In the genomic region with DNA sequence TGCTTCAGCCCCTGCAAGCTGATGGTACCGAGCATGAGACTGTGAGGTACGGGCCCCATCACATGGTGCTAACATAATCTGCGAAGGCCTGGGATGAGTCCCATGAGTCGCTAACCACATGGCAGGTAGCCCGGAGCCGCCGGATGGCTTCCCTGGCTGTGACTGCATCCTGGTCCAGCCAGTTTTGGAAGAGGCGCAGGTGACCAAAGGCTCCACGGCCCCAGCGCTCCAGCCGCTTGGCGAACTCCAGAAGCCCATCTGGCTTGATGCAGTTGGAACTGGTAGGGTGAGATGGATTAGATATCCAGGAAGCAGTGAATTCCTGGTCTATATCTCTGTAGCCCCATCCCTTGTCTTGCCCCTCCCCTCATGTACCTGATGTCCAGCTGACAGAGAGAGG, we compare ENCODE assay signal across 21 cellular contexts. TPM values are rescaled to one million over a fixed set of nuclear protein-coding genes. Genes with fewer than 3 reads are reported as not detected.
DNase-seq lines count a peak whose midpoint lies in the region; ATAC-seq and TF ChIP-seq lines count a peak whose summit lies in the region.
"Had no signal": no experiment of that assay in that cellular context is flagged by ENCODE, and none has a peak within 500 bp of the region (broad histone marks: within the 10 kb centered on the region; RNA-seq: fewer than 3 reads in every experiment).

No MANE protein-coding gene starts in this region.

- in situ Hi-C loops in G401 (cut with HindIII; ENCODE audit: low sequenced_read_pairs) (no loop called here), Panc1 (cut with HindIII; ENCODE audit: low pct_unique_long_range_greater_than_20kb, low sequenced_read_pairs) (no loop called here)

- peak; percentile 12; the same call in 1 of the 2 replicates for ATAC-seq in Panc1
- no peak for ATAC-seq in GM23338
- no peak for ATAC-seq in HG02642 (IDR thresholded peaks at IDR 0.05; ENCODE audit: poor library complexity, unreplicated experiment)
- ATAC-seq: naive thymus-derived CD4-positive, alpha-beta T cell had no signal

- TF ChIP-seq CTCF in Panc1 (IDR thresholded peaks at IDR 0.05) (no peak), cardiac fibroblast (IDR thresholded peaks at IDR 0.05; ENCODE audit: low read depth, low read length) (no peak), osteoblast (IDR thresholded peaks at IDR 0.05; ENCODE audit: extremely low read depth, low read depth, low read length) (no peak), GM23338 (conservative IDR thresholded peaks at IDR 0.05; ENCODE audit: low read depth in 2 of 2) (no peak)

- no peak overlapping the region for H3K27ac Mint-ChIP-seq in GM23338
- H3K27ac Mint-ChIP-seq: memory B cell; naive thymus-derived CD4-positive, alpha-beta T cell; T-helper 2 cell treated with Interferon-gamma antibody and Interleukin-4, amounts not matched to agents 5 μg/mL and 100 μg/mL, for 36 hours had no signal

- H3K36me3 ChIP-seq in Panc1 (ENCODE audit: control insufficient read depth, insufficient read depth, low read length) (peaks cover 7% of the 10 kb centered on the region), osteoblast (ENCODE audit: insufficient read depth, low read length) (peaks cover 66% of the 10 kb centered on the region), GM23338 (ENCODE audit: insufficient read depth) (peaks cover 40% of the 10 kb centered on the region)
- H3K36me3 ChIP-seq: uterus had no signal

- H2AFZ ChIP-seq in osteoblast (ENCODE audit: low read length): no peak overlapping the region
- no peak overlapping the region for H2AFZ ChIP-seq in GM23338
- H2AFZ ChIP-seq: GM23248 had no signal

- no peaks in the 10 kb centered on the region for H3K9me2 ChIP-seq in GM23338 (ENCODE audit: insufficient read depth)

- H3K4me3 Mint-ChIP-seq in GM23338: no peak overlapping the region
- H3K4me3 Mint-ChIP-seq: activated naive CD8-positive, alpha-beta T cell treated with anti-CD3 and anti-CD28 coated beads for 36 hours; activated T-helper 1 cell treated with anti-CD3 and anti-CD28 coated beads, Interleukin-12 subunit alpha, Interleukin-12 subunit beta, Interleukin-2, Interleukin-4 antibody, amounts not matched to agents 30 ng/mL and 10 ng/mL and 1 ng/mL, durations not matched to agents 14 hours and 24 hours and 36 hours; memory B cell; naive thymus-derived CD4-positive, alpha-beta T cell; T-helper 2 cell treated with Interferon-gamma antibody and Interleukin-4, amounts not matched to agents 5 μg/mL and 100 μg/mL, for 36 hours had no signal

- BruUV-seq in Panc1 (replicated peaks; lab: Mats Ljungman, UMichigan): no TSS peak

- H3K27ac ChIP-seq in Panc1 (ENCODE audit: low read length): no peak overlapping the region
- no peak overlapping the region for H3K27ac ChIP-seq in osteoblast (ENCODE audit: low read depth, low read length)
- no peak overlapping the region for H3K27ac ChIP-seq in GM23338 (ENCODE audit: low read depth)
- H3K27ac ChIP-seq: GM23248, uterus had no signal

- intact Hi-C loops in Panc1 (cut with micrococcal nuclease; ENCODE audit: unreplicated experiment): no loop called here

- H3K9me3 ChIP-seq in Panc1 (ENCODE audit: control insufficient read depth, insufficient read depth, low read depth, low read length) (no peaks in the 10 kb centered on the region), osteoblast (ENCODE audit: low read depth, low read length) (no peaks in the 10 kb centered on the region)
- H3K9me3 ChIP-seq: uterus had no signal

- peaks cover 7% of the 10 kb centered on the region for H3K27me3 Mint-ChIP-seq in GM23338 (ENCODE audit: insufficient read depth, low read depth, poor library complexity)
- H3K27me3 Mint-ChIP-seq: activated naive CD8-positive, alpha-beta T cell treated with anti-CD3 and anti-CD28 coated beads for 36 hours; memory B cell; naive thymus-derived CD4-positive, alpha-beta T cell had no signal

- no peak overlapping the region for H3K4me3 ChIP-seq in Panc1 (ENCODE audit: low read depth in 2 of 2, low read length in 2 of 2)
- no peak overlapping the region for H3K4me3 ChIP-seq in cardiac fibroblast (replicated peaks in 1 of 2; ENCODE audit: low read depth in 2 of 2, low read length in 2 of 2)
- no peak overlapping the region for H3K4me3 ChIP-seq in osteoblast (ENCODE audit: insufficient read depth, low read length)
- H3K4me3 ChIP-seq in GM23338: no peak overlapping the region
- H3K4me3 ChIP-seq: GM23248, uterus had no signal

- H4K20me1 ChIP-seq in osteoblast (ENCODE audit: insufficient read depth, low read length) (no peaks in the 10 kb centered on the region), GM23338 (replicated peaks; ENCODE audit: insufficient read depth) (peaks cover 4% of the 10 kb centered on the region)

- H3K27me3 ChIP-seq in Panc1 (ENCODE audit: control insufficient read depth, insufficient read depth, low read length) (no peaks in the 10 kb centered on the region), osteoblast (ENCODE audit: insufficient read depth, low read length) (no peaks in the 10 kb centered on the region), GM23338 (ENCODE audit: insufficient read depth) (no peaks in the 10 kb centered on the region)
- H3K27me3 ChIP-seq: uterus had no signal

- H3K4me1 Mint-ChIP-seq in GM23338: no peaks in the 10 kb centered on the region; the same call in 2 of the 3 replicates
- H3K4me1 Mint-ChIP-seq: activated naive CD8-positive, alpha-beta T cell treated with anti-CD3 and anti-CD28 coated beads for 36 hours had no signal

- 0 out of 2 replicates have a peak, but pooled peaks cover 18% of the 10 kb centered on the region for H3F3A ChIP-seq in GM23338 (replicated peaks; ENCODE audit: low read depth)

- no peaks in the 10 kb centered on the region for H3K9me3 Mint-ChIP-seq in GM23338
- H3K9me3 Mint-ChIP-seq: activated naive CD8-positive, alpha-beta T cell treated with anti-CD3 and anti-CD28 coated beads for 36 hours; activated T-helper 1 cell treated with anti-CD3 and anti-CD28 coated beads, Interleukin-12 subunit alpha, Interleukin-12 subunit beta, Interleukin-2, Interleukin-4 antibody, amounts not matched to agents 30 ng/mL and 10 ng/mL and 1 ng/mL, durations not matched to agents 14 hours and 24 hours and 36 hours; memory B cell; naive thymus-derived CD4-positive, alpha-beta T cell; T-helper 2 cell treated with Interferon-gamma antibody and Interleukin-4, amounts not matched to agents 5 μg/mL and 100 μg/mL, for 36 hours had no signal

- peaks cover 68% of the 10 kb centered on the region for H3K36me3 Mint-ChIP-seq in GM23338 (ENCODE audit: low read depth)

- H3K79me2 ChIP-seq in osteoblast (ENCODE audit: insufficient read depth, low read length) (peaks cover 8% of the 10 kb centered on the region), GM23338 (replicated peaks; ENCODE audit: insufficient read depth) (no peaks in the 10 kb centered on the region)

- no peak overlapping the region for H3K4me2 ChIP-seq in osteoblast (ENCODE audit: insufficient read depth, low read length)
- no peak overlapping the region for H3K4me2 ChIP-seq in GM23338

- H3K4me1 ChIP-seq in Panc1 (ENCODE audit: control insufficient read depth, insufficient read depth, low read length): no peaks in the 10 kb centered on the region
- H3K4me1 ChIP-seq in osteoblast (ENCODE audit: insufficient read depth, low read length): no peaks in the 10 kb centered on the region
- H3K4me1 ChIP-seq in GM23338 (ENCODE audit: insufficient read depth): no peaks in the 10 kb centered on the region
- H3K4me1 ChIP-seq: uterus had no signal

- DNase-seq in G401 (ENCODE audit: low spot score): peak; percentile 87
- DNase-seq in Panc1 (ENCODE audit: low read depth, low spot score): no peak
- DNase-seq in cardiac fibroblast (ENCODE audit: low read depth in 2 of 2): peak; percentile 18 to 19
- peak; percentile 43 for DNase-seq in osteoblast (ENCODE audit: insufficient read length, low spot score, missing footprints)
- no peak for DNase-seq in NCI-H524 (lab: John Stamatoyannopoulos, UW)
- no peak for DNase-seq in activated T-cell treated with anti-CD3 and anti-CD28 coated beads for 4 hours
- no peak for DNase-seq in GM23338 (ENCODE audit: low spot score)
- DNase-seq: activated CD4-positive, CD25-positive, alpha-beta regulatory T cell; activated naive CD8-positive, alpha-beta T cell treated with anti-CD3 and anti-CD28 coated beads for 36 hours; GM23248; naive thymus-derived CD4-positive, alpha-beta T cell; NCI-H1048; NCI-H2081 treated with DMSO at 0.1 percent for 48 hours; NCI-H526; OCI-M1; stimulated activated CD4-positive, alpha-beta T cell treated with anti-CD3 and anti-CD28 coated beads, Interleukin-2, amount 100 ng/mL, for 48 hours had no signal

- POLR2A ChIA-PET in Panc1 (lab: Charles Lee): no interaction called here

- CTCF ChIA-PET in Panc1 (lab: Charles Lee): no interaction called here

TF ChIP-seq in GM23338, 12 proteins besides CTCF, POLR2A, EP300 and RAD21 (continues in another document):
- TF ChIP-seq, protein P1, sequence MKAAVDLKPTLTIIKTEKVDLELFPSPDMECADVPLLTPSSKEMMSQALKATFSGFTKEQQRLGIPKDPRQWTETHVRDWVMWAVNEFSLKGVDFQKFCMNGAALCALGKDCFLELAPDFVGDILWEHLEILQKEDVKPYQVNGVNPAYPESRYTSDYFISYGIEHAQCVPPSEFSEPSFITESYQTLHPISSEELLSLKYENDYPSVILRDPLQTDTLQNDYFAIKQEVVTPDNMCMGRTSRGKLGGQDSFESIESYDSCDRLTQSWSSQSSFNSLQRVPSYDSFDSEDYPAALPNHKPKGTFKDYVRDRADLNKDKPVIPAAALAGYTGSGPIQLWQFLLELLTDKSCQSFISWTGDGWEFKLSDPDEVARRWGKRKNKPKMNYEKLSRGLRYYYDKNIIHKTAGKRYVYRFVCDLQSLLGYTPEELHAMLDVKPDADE (IDR thresholded peaks at IDR 0.05): no peak
- TF ChIP-seq STAT1 (IDR thresholded peaks at IDR 0.05; ENCODE audit: unreplicated experiment): no peak
- no peak for TF ChIP-seq JUNB (IDR thresholded peaks at IDR 0.05; ENCODE audit: unreplicated experiment)
- no peak for TF ChIP-seq EZH2phosphoT487 (IDR thresholded peaks at IDR 0.05; ENCODE audit: unreplicated experiment)

RNA-seq across cellular contexts. Expression of gene LRRC41, which starts 24.6 kb away (rescaled TPM):
- total RNA-seq in G401 (2014; rRNA removed; shearing (Covaris generic)): 99.1 and 119 TPM in 2 replicates
- total RNA-seq in Panc1 (2021; ENCODE audit: unreplicated experiment) (55.3 TPM), osteoblast (103 and 104 TPM in 2 replicates)
- polyA plus RNA-seq in Panc1 (2012; ENCODE audit: insufficient read length): 46.8 TPM
- total RNA-seq in GM23338 (2014; rRNA removed; shearing (Covaris generic)): 52.8 and 69.4 TPM in 2 replicates
- 19.0 and 20.1 TPM in 2 replicates for polyA plus RNA-seq in GM23338 (2016; fragmentation: Nextera tagmentation; extraction: Ambion mirVana)

RNA-seq across cellular contexts. Expression of gene UQCRH, which starts 24.7 kb away (rescaled TPM):
- total RNA-seq in G401 (2014; rRNA removed; shearing (Covaris generic)): 782 and 965 TPM in 2 replicates
- total RNA-seq in Panc1 (2021; ENCODE audit: unreplicated experiment) (498 TPM), osteoblast (197 and 202 TPM in 2 replicates)
- 467 TPM for polyA plus RNA-seq in Panc1 (2012; ENCODE audit: insufficient read length)
- total RNA-seq in GM23338 (2014; rRNA removed; shearing (Covaris generic)): 579 and 750 TPM in 2 replicates
- polyA plus RNA-seq in GM23338 (2016; fragmentation: Nextera tagmentation; extraction: Ambion mirVana): 1,330 and 1,384 TPM in 2 replicates

RNA-seq across cellular contexts. Expression of gene RAD54L, which starts 31.2 kb away (rescaled TPM):
- 16.8 and 20.6 TPM in 2 replicates for total RNA-seq in G401 (2014; rRNA removed; shearing (Covaris generic))
- total RNA-seq in Panc1 (2021; ENCODE audit: unreplicated experiment) (29.4 TPM), osteoblast (0.59 and 1.4 TPM in 2 replicates)
- polyA plus RNA-seq in Panc1 (2012; ENCODE audit: insufficient read length): 15.3 TPM
- total RNA-seq in GM23338 (2014; rRNA removed; shearing (Covaris generic)): 32.5 and 48.1 TPM in 2 replicates
- 26.4 TPM in 2 replicates for polyA plus RNA-seq in GM23338 (2016; fragmentation: Nextera tagmentation; extraction: Ambion mirVana)

Comparison
In these comparisons a context has a peak if more than half of its experiments do, and no peak if none do; other contexts are left out.
1. DNase-seq: peak in G401 (single experiment), cardiac fibroblast (2 of 2) and osteoblast (single experiment); none in Panc1 (single experiment), NCI-H524 (0 of 2), activated T-cell treated with anti-CD3 and anti-CD28 coated beads for 4 hours (single experiment) and GM23338 (single experiment).